Comparison of ENCODE assay signal across 9 cellular contexts in the genomic region with DNA sequence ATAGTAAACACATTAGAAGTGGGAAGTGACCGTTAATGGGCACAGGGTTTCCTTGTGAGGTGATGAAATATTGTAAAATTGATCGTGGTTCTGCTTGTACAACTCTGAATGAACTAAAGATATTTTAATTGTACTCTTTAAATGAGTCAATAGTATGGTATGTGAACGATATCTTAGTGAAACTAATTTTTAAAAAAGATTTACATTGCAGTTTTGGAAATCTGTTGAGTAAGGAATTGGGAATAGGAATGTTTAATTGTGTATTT. TPM values are rescaled to one million over a fixed set of nuclear protein-coding genes. Genes with fewer than 3 reads are reported as not detected.
DNase-seq lines count a peak whose midpoint lies in the region; ATAC-seq, FAIRE-seq and TF ChIP-seq lines count a peak whose summit lies in the region.
"Had no signal": no experiment of that assay in that cellular context is flagged by ENCODE, and none has a peak within 500 bp of the region (broad histone marks: within the 10 kb centered on the region; RNA-seq: fewer than 3 reads in every experiment).

No MANE protein-coding gene starts in this region.

- dilution Hi-C loops in keratinocyte (cut with MboI; ENCODE audit: extremely low pct_ligation_motif_present, low sequenced_read_pairs), result no loop called here

- DNase-seq in AG04450 (ENCODE audit: low read depth, low spot score) (no peak), keratinocyte (ENCODE audit: low read depth, low spot score) (peak; percentile 25), sciatic nerve (ENCODE audit: low spot score) (no peak), HT-29 (ENCODE audit: low spot score) (no peak), inferior parietal cortex (ENCODE audit: extremely low spot score) (no peak)
- DNase-seq: NCI-H146 had no signal

- H3K4me3 ChIP-seq in AG04450 (ENCODE audit: low read depth, low read length), result peak overlapping the region; percentile 90
- peak overlapping the region; percentile 85 for H3K4me3 ChIP-seq in GM12875 (ENCODE audit: low read depth, low read length)
- peak overlapping the region; percentile 85 to 99 (median 98) for H3K4me3 ChIP-seq in keratinocyte (ENCODE audit: control insufficient read depth in 2 of 3, extremely low read depth in 1 of 3, insufficient read depth in 2 of 3, low read depth in 1 of 3, low read length in 3 of 3)

- intact Hi-C loops in sciatic nerve (cut with DNase I), result no loop called here

- no peak overlapping the region for H2AFZ ChIP-seq in keratinocyte (ENCODE audit: control insufficient read depth, low read length)

- FAIRE-seq in keratinocyte (lab: Jason Lieb, UNC), result no peak

- no peaks in the 10 kb centered on the region for H3K27me3 Mint-ChIP-seq in activated T-helper 17 cell treated with anti-CD3 and anti-CD28 coated beads, Interleukin-2, amount 50 U/mL, for 72 hours

- H3K4me3 Mint-ChIP-seq in activated T-helper 17 cell treated with anti-CD3 and anti-CD28 coated beads, Interleukin-2, amount 50 U/mL, for 72 hours, result peak overlapping the region; percentile 92

- no peaks in the 10 kb centered on the region; the same call in 1 of the 2 replicates for H3K9me3 ChIP-seq in AG04450 (ENCODE audit: control insufficient read depth, insufficient read depth, low read length)
- H3K9me3 ChIP-seq in keratinocyte (ENCODE audit: control insufficient read depth, low read depth, low read length), result no peaks in the 10 kb centered on the region

- peaks cover 16% of the 10 kb centered on the region for H3K4me1 ChIP-seq in keratinocyte (ENCODE audit: control insufficient read depth, extremely low read depth, insufficient read depth, low read length)

- peak overlapping the region; percentile 96 for H3K4me2 ChIP-seq in keratinocyte (ENCODE audit: control insufficient read depth, extremely low read depth, insufficient read depth, low read depth, low read length)

- peaks cover 38% of the 10 kb centered on the region for H3K4me1 Mint-ChIP-seq in activated T-helper 17 cell treated with anti-CD3 and anti-CD28 coated beads, Interleukin-2, amount 50 U/mL, for 72 hours

- H3K9ac ChIP-seq in keratinocyte (ENCODE audit: control insufficient read depth, extremely low read depth, insufficient read depth, low read length), result peak overlapping the region; percentile 98

- H3K27ac ChIP-seq in AG04450 (ENCODE audit: low read depth, low read length) (no peak overlapping the region), keratinocyte (ENCODE audit: control insufficient read depth, insufficient read depth, low read length) (peak overlapping the region; percentile 93)

- peaks cover 6 to 9% of the 10 kb centered on the region in 2 experiments for H3K36me3 ChIP-seq in keratinocyte (ENCODE audit: control insufficient read depth in 2 of 2, extremely low read depth in 1 of 2, insufficient read depth in 2 of 2, low read length in 2 of 2)

- no peaks in the 10 kb centered on the region for H3K9me3 Mint-ChIP-seq in activated T-helper 17 cell treated with anti-CD3 and anti-CD28 coated beads, Interleukin-2, amount 50 U/mL, for 72 hours

- TF ChIP-seq CTCF in AG04450 (IDR thresholded peaks at IDR 0.05; ENCODE audit: low read depth, low read length) (no peak), GM12875 (IDR thresholded peaks at IDR 0.05; ENCODE audit: borderline replicate concordance, insufficient read depth, low read depth, low read length) (no peak), keratinocyte (optimal IDR thresholded peaks at IDR 0.05 in 1 of 3, IDR thresholded peaks at IDR 0.05 in 1 of 3, conservative IDR thresholded peaks at IDR 0.05 in 1 of 3; ENCODE audit: extremely low read depth in 1 of 3, insufficient read depth in 2 of 3, low read length in 3 of 3) (no peak)

- peak overlapping the region; percentile 99 for H3K27ac Mint-ChIP-seq in activated T-helper 17 cell treated with anti-CD3 and anti-CD28 coated beads, Interleukin-2, amount 50 U/mL, for 72 hours

- ATAC-seq in activated T-helper 17 cell treated with anti-CD3 and anti-CD28 coated beads, Interleukin-2, amount 50 U/mL, for 72 hours (replicated peaks), result no peak
- ATAC-seq in GM21526 (IDR thresholded peaks at IDR 0.05; ENCODE audit: low FRiP score, unreplicated experiment), result no peak
- no peak for ATAC-seq in sciatic nerve

- no peaks in the 10 kb centered on the region for H3K9me1 ChIP-seq in keratinocyte (ENCODE audit: control insufficient read depth, extremely low read depth, insufficient read depth, low read length)

- CTCF ChIA-PET in AG04450 (lab: Charles Lee), result interaction anchor here (1.0 kb wide), 1 partner anchor 161 kb away, joined by 4 read pairs; no protein-coding TSS in a partner anchor

- peaks cover 75% of the 10 kb centered on the region for H3K36me3 Mint-ChIP-seq in activated T-helper 17 cell treated with anti-CD3 and anti-CD28 coated beads, Interleukin-2, amount 50 U/mL, for 72 hours (ENCODE audit: low read depth)

- H4K20me1 ChIP-seq in keratinocyte (ENCODE audit: control insufficient read depth, extremely low read depth, insufficient read depth, low read length), result no peaks in the 10 kb centered on the region

- H3K27me3 ChIP-seq in AG04450 (ENCODE audit: control insufficient read depth, insufficient read depth, low read length), result no peaks in the 10 kb centered on the region
- H3K27me3 ChIP-seq in keratinocyte (ENCODE audit: control insufficient read depth, extremely low read depth, insufficient read depth, low read length), result no peaks in the 10 kb centered on the region

- POLR2A ChIA-PET in AG04450 (lab: Yijun Ruan, JAX), result interaction anchor here (0.7 to 1.0 kb wide), 2 partner anchors 129 to 165 kb away, joined by 3 to 4 read pairs; a partner anchor contains a TSS

- H3K79me2 ChIP-seq in keratinocyte (ENCODE audit: control insufficient read depth, insufficient read depth, low read length), result peaks cover 65% of the 10 kb centered on the region

RNA-seq across cellular contexts. Expression of a gene that starts 1.7 kb away (rescaled TPM):
- polyA plus RNA-seq in AG04450 (2011; rRNA removed) (54.5 and 55.3 TPM in 2 replicates), keratinocyte (44.3 to 57.9 TPM (median 54.8 TPM) in 3 replicates)
- 41.0 and 51.4 TPM in 2 replicates for polyA minus RNA-seq in AG04450 (2011; rRNA and poly(A)+ RNA removed)
- 10 to 100 TPM; 60.5 to 63.1 TPM for total RNA-seq in activated T-helper 17 cell treated with anti-CD3 and anti-CD28 coated beads, Interleukin-2, amount 50 U/mL, for 72 hours
- 33.1 TPM for polyA plus RNA-seq in keratinocyte (2011; ENCODE audit: low read depth)
- polyA plus RNA-seq in keratinocyte (2011; cell fraction: cytosol; rRNA removed), result 37.8 and 71.8 TPM in 2 replicates
- polyA plus RNA-seq in keratinocyte (2011; cell fraction: nucleus; rRNA removed), result 62.7 and 68.6 TPM in 2 replicates
- 32.8 and 44.3 TPM in 2 replicates for polyA plus RNA-seq in keratinocyte (2012; ENCODE audit: low replicate concordance)
- 27.7 to 70.5 TPM (median 56.1 TPM) in 3 replicates for polyA minus RNA-seq in keratinocyte
- polyA minus RNA-seq in keratinocyte (2011; cell fraction: cytosol; rRNA and poly(A)+ RNA removed), result 21.7 TPM
- 24.9 and 49.2 TPM in 2 replicates for polyA minus RNA-seq in keratinocyte (2011; cell fraction: nucleus; rRNA and poly(A)+ RNA removed)
- 46.6 TPM for total RNA-seq in sciatic nerve
- total RNA-seq in HT-29 (2014; rRNA removed; shearing (Covaris generic)), result 18.5 and 21.7 TPM in 2 replicates

RNA-seq across cellular contexts. Expression of a gene that starts 36.8 kb away (rescaled TPM):
- polyA plus RNA-seq in AG04450 (2011; rRNA removed) (4.5 and 6.9 TPM in 2 replicates), keratinocyte (5.0 to 19.5 TPM (median 8.2 TPM) in 3 replicates)
- polyA minus RNA-seq in AG04450 (2011; rRNA and poly(A)+ RNA removed), result 1.6 and 1.9 TPM in 2 replicates
- total RNA-seq in activated T-helper 17 cell treated with anti-CD3 and anti-CD28 coated beads, Interleukin-2, amount 50 U/mL, for 72 hours, result 10 to 100 TPM in 1 of 2 donors, 1 to 10 TPM in 1; 4.1 to 10.3 TPM
- 60.7 TPM for polyA plus RNA-seq in keratinocyte (2011; ENCODE audit: low read depth)
- 4.7 and 10.6 TPM in 2 replicates for polyA plus RNA-seq in keratinocyte (2011; cell fraction: cytosol; rRNA removed)
- polyA plus RNA-seq in keratinocyte (2011; cell fraction: nucleus; rRNA removed), result 11.6 and 12.2 TPM in 2 replicates
- polyA plus RNA-seq in keratinocyte (2012; ENCODE audit: low replicate concordance), result 5.4 and 6.9 TPM in 2 replicates
- 2.1 to 6.9 TPM (median 3.7 TPM) in 3 replicates for polyA minus RNA-seq in keratinocyte
- 1.2 TPM for polyA minus RNA-seq in keratinocyte (2011; cell fraction: cytosol; rRNA and poly(A)+ RNA removed)
- polyA minus RNA-seq in keratinocyte (2011; cell fraction: nucleus; rRNA and poly(A)+ RNA removed), result 4.5 and 12.8 TPM in 2 replicates
- total RNA-seq in sciatic nerve, result 17.1 TPM
- total RNA-seq in HT-29 (2014; rRNA removed; shearing (Covaris generic)), result 2.5 and 4.2 TPM in 2 replicates
